Comparison of ENCODE assay signal across 33 cellular contexts in the genomic region with DNA sequence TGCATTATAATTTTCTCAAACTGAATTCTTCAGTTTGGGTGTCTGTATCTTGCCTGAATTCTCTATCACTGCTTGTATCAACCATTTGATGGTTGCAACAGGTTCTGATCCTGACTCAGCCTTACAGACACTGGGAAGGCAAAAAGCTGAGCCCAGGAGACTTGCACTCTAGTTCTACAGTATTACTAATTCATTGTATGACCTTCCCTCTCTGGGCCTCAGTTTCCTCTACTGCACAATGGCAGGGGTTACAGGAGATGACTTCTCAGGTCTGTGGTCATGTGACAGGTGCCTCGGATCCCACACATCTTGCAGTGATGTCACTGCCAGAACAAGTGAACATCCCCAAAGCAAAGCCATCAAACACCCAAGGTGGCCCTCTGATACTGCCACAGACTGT.
"Had no signal": no experiment of that assay in that cellular context is flagged by ENCODE, and none has a peak within 500 bp of the region (broad histone marks: within the 10 kb centered on the region; RNA-seq: fewer than 3 reads in every experiment).

No MANE protein-coding gene starts in this region.

- H3K4me2 ChIP-seq: neural progenitor cell, smooth muscle cell had no signal

- DNase-seq: naive B cell; naive thymus-derived CD8-positive, alpha-beta T cell; nucleus accumbens; ovary; posterior cingulate gyrus; psoas muscle; right cardiac atrium; spleen; stimulated activated CD4-positive, alpha-beta T cell treated with anti-CD3 and anti-CD28 coated beads, Interleukin-12 subunit alpha, Interleukin-12 subunit beta, amount 100 ng/mL, for 4 hours; stimulated activated CD4-positive, alpha-beta T cell treated with anti-CD3 and anti-CD28 coated beads, Interleukin-1b, Interleukin-23, amount 100 ng/mL, for 48 hours; stimulated activated CD4-positive, alpha-beta T cell treated with anti-CD3 and anti-CD28 coated beads, Interleukin-4, amount 100 ng/mL, for 1 hour; stimulated activated CD4-positive, alpha-beta T cell treated with anti-CD3 and anti-CD28 coated beads, Interleukin-4, amount 100 ng/mL, for 4 hours; stimulated activated CD8-positive, alpha-beta memory T cell treated with anti-CD3 and anti-CD28 coated beads, Interleukin-4, amount 100 ng/mL, for 48 hours; stimulated activated naive CD4-positive, alpha-beta T cell; stimulated activated naive CD8-positive, alpha-beta T cell treated with anti-CD3 and anti-CD28 coated beads, Interleukin-15, amount 100 ng/mL, for 72 hours; stimulated activated naive CD8-positive, alpha-beta T cell treated with anti-CD3 and anti-CD28 coated beads, Interleukin-15, Interleukin-2, amounts not matched to agents 100 U/mL and 50 U/mL, for 24 hours; substantia nigra; testis; tibial artery; transverse colon; upper lobe of right lung; uterus had no signal

- H3K4me1 ChIP-seq: parathyroid adenoma, uterus had no signal

- H3K36me3 Mint-ChIP-seq: naive B cell; neural progenitor cell; stimulated activated memory B cell treated with anti-CD40 and anti-IgM and Interleukin-4, amounts not matched to agents 10 μg/mL and 1 μg/mL and 100 μg/mL, for 72 hours; type B pancreatic cell had no signal

- H3K9me3 ChIP-seq: neutrophil, ovary, psoas muscle, suprapubic skin, testis, tibial artery, transverse colon, upper lobe of right lung, uterus had no signal

- H3K4me3 ChIP-seq: neural progenitor cell, ovary, psoas muscle, skin epidermis, smooth muscle cell, spleen, suprapubic skin, testis, tibial artery, transverse colon, upper lobe of right lung, uterus had no signal

- H3K4me3 Mint-ChIP-seq: naive thymus-derived CD8-positive, alpha-beta T cell; nephron; neural progenitor cell; stimulated activated memory B cell treated with anti-CD40 and anti-IgM and Interleukin-4, amounts not matched to agents 10 μg/mL and 1 μg/mL and 100 μg/mL, for 72 hours; stimulated activated naive CD8-positive, alpha-beta T cell treated with anti-CD3 and anti-CD28 coated beads, Interleukin-15, amount 100 ng/mL, for 72 hours; type B pancreatic cell had no signal

- H3K27ac ChIP-seq: neural progenitor cell, neutrophil, ovary, parathyroid adenoma, psoas muscle, skin epidermis, spleen, suprapubic skin, testis, tibial artery, transverse colon, upper lobe of right lung, uterus had no signal

- H3K9ac ChIP-seq: neural progenitor cell, parathyroid adenoma had no signal

- H3K9me3 Mint-ChIP-seq: nephron; stimulated activated memory B cell treated with anti-CD40 and anti-IgM and Interleukin-4, amounts not matched to agents 10 μg/mL and 1 μg/mL and 100 μg/mL, for 72 hours; stimulated activated naive CD8-positive, alpha-beta T cell treated with anti-CD3 and anti-CD28 coated beads, Interleukin-15, amount 100 ng/mL, for 72 hours; type B pancreatic cell had no signal

- H3K27me3 ChIP-seq: ovary, testis had no signal

- H3K79me2 ChIP-seq: parathyroid adenoma had no signal

- H2AFZ ChIP-seq: neural progenitor cell, parathyroid adenoma had no signal

- ATAC-seq: naive thymus-derived CD8-positive, alpha-beta T cell; psoas muscle; right cardiac atrium; sciatic nerve; stimulated activated memory B cell treated with anti-CD40 and anti-IgM and Interleukin-4, amounts not matched to agents 10 μg/mL and 1 μg/mL and 100 μg/mL, for 72 hours; stimulated activated naive CD8-positive, alpha-beta T cell treated with anti-CD3 and anti-CD28 coated beads, Interleukin-15, amount 100 ng/mL, for 72 hours; stimulated activated naive CD8-positive, alpha-beta T cell treated with anti-CD3 and anti-CD28 coated beads, Interleukin-15, Interleukin-2, amounts not matched to agents 100 U/mL and 50 U/mL, for 24 hours; upper lobe of right lung had no signal

- H3K27ac Mint-ChIP-seq: naive B cell; naive thymus-derived CD8-positive, alpha-beta T cell; nephron; progenitor cell of endocrine pancreas; stimulated activated memory B cell treated with anti-CD40 and anti-IgM and Interleukin-4, amounts not matched to agents 10 μg/mL and 1 μg/mL and 100 μg/mL, for 72 hours; stimulated activated naive CD8-positive, alpha-beta T cell treated with anti-CD3 and anti-CD28 coated beads, Interleukin-15, amount 100 ng/mL, for 72 hours; type B pancreatic cell had no signal

- H3K36me3 ChIP-seq: neural progenitor cell, neutrophil, ovary, spleen, suprapubic skin, tibial artery, transverse colon, upper lobe of right lung, uterus had no signal
